In genomic region chr20:14599613-14600012, GRCh38 we compare ENCODE assay signal across 28 cellular contexts.
"Had no signal": no experiment of that assay in that cellular context is flagged by ENCODE, and none has a peak within 500 bp of the region (broad histone marks: within the 10 kb centered on the region; RNA-seq: fewer than 3 reads in every experiment).

No MANE protein-coding gene starts in this region.

- H3K4me3 ChIP-seq: ascending aorta, gastroesophageal sphincter, heart left ventricle, left ventricle myocardium inferior, lung, mucosa of descending colon, ovary, prostate gland, smooth muscle cell, stomach, thyroid gland, upper lobe of left lung, vagina had no signal

- H3K36me3 ChIP-seq: ascending aorta, gastroesophageal sphincter, heart left ventricle, left ventricle myocardium inferior, neutrophil, ovary, prostate gland, stomach, thyroid gland, upper lobe of left lung, vagina, WERI-Rb-1 had no signal

- DNase-seq: activated CD4-positive, alpha-beta memory T cell treated with anti-CD3 and anti-CD28 coated beads for 36 hours; activated CD4-positive, alpha-beta T cell treated with anti-CD3 and anti-CD28 coated beads, Interleukin-2, amount 10 ng/mL, durations not matched to agents 24 days and 14 days; activated CD8-positive, alpha-beta memory T cell treated with anti-CD3 and anti-CD28 coated beads, Interleukin-2, amount 50 U/mL, for 4 hours; activated gamma-delta T cell; activated naive CD4-positive, alpha-beta T cell treated with anti-CD3 and anti-CD28 coated beads, Interleukin-2, amount 10 ng/mL, durations not matched to agents 7 days and 5 days; activated naive CD8-positive, alpha-beta T cell treated with anti-CD3 and anti-CD28 coated beads, Interleukin-2, amount 10 ng/mL, durations not matched to agents 7 days and 5 days; activated T-cell treated with anti-CD3 and anti-CD28 coated beads, Interleukin-2, amount 50 U/mL, for 1 hour; cortex of kidney; heart left ventricle; hypothalamus; immature natural killer cell; left ventricle myocardium inferior; mucosa of descending colon; ovary; stimulated activated CD4-positive, alpha-beta T cell treated with anti-CD3 and anti-CD28 coated beads, Interleukin-2, amount 100 ng/mL, for 24 hours; stimulated activated naive B cell treated with anti-CD40 and anti-IgM and Interleukin-4, amounts not matched to agents 10 μg/mL and 1 μg/mL and 100 μg/mL, for 72 hours; stomach; T-helper 9 cell; thyroid gland; upper lobe of left lung; WERI-Rb-1 had no signal

- H3K27ac ChIP-seq: ascending aorta, gastroesophageal sphincter, heart left ventricle, left ventricle myocardium inferior, neutrophil, ovary, prostate gland, stomach, thyroid gland, upper lobe of left lung, vagina, WERI-Rb-1 had no signal

- H3K4me2 ChIP-seq: smooth muscle cell had no signal

- H3K27me3 ChIP-seq: ascending aorta, gastroesophageal sphincter, heart left ventricle, neutrophil, ovary, stomach, thyroid gland, upper lobe of left lung, vagina had no signal

- H3K4me1 ChIP-seq: ascending aorta, gastroesophageal sphincter, heart left ventricle, left ventricle myocardium inferior, prostate gland, stomach, thyroid gland, upper lobe of left lung, vagina had no signal
